1 cellular context compared by ENCODE assay signal in the genomic region with DNA sequence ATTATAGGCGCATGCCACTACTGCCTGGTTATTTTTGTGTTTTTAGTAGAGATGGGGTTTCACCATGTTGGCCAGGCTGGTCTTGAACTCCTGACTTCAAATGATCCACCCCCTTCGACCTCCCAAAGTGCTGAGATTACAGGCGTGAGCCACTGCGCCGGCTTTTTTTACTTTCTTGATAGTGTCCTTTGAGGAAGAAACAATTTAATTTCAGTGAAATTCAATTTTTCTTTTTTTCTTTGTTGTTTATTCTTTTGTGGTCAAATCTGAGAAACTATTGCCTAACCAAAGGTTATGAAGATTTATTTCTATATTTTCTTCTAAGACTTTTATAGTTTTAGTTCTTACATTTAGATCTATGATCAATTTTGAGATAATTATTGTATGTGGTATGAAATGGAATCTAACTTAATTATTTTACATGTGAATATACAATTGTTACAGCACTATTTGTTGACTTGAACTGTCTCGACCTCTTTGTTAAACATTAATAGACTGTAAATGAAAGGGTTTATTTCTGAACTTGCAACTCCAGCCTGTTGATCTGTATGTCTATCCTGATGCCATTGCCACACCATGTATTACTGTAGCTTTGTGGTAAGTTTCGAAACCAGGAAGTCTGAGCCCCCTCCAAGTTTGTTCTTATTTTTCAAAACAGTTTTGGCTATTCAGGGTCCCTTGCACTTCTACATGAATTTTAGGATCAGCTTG.
TF ChIP-seq lines count a peak whose summit lies in the region.

No MANE protein-coding gene starts in this region.

TF ChIP-seq in HepG2, 621 proteins besides CTCF, POLR2A, EP300 and RAD21 (continued from another document and continues in another):
- TF ChIP-seq ZSCAN31 (CRISPR knock-in tag; IDR thresholded peaks at IDR 0.05; ENCODE audit: low read depth) (no peak), ZNF792 (CRISPR knock-in tag; IDR thresholded peaks at IDR 0.05) (no peak), ZNF136 (CRISPR knock-in tag; IDR thresholded peaks at IDR 0.05; ENCODE audit: low read depth) (no peak; the same call in 1 of the 2 replicates), ZBTB38 (CRISPR knock-in tag; IDR thresholded peaks at IDR 0.05) (no peak), IRF2 (CRISPR knock-in tag; IDR thresholded peaks at IDR 0.05) (0 out of 2 replicates have a peak, but pooled peaks have one; percentile 46), KLF11 (CRISPR knock-in tag; IDR thresholded peaks at IDR 0.05) (0 out of 2 replicates have a peak, but pooled peaks have one; percentile 42), RXRB (CRISPR knock-in tag; IDR thresholded peaks at IDR 0.05; ENCODE audit: borderline replicate concordance) (peak; percentile 81), ZNF441 (CRISPR knock-in tag; IDR thresholded peaks at IDR 0.05; ENCODE audit: borderline replicate concordance) (no peak), NAIF1 (CRISPR knock-in tag; IDR thresholded peaks at IDR 0.05; ENCODE audit: borderline replicate concordance) (no peak), ZSCAN20 (CRISPR knock-in tag; IDR thresholded peaks at IDR 0.05; ENCODE audit: borderline replicate concordance) (no peak), HOXA9 (CRISPR knock-in tag; IDR thresholded peaks at IDR 0.05; ENCODE audit: borderline replicate concordance) (no peak), TCF7 (IDR thresholded peaks at IDR 0.05; ENCODE audit: low read depth) (no peak), PPARG (CRISPR knock-in tag; conservative IDR thresholded peaks at IDR 0.05) (peak; percentile 49; the same call in 1 of the 2 replicates), JDP2 (CRISPR knock-in tag; IDR thresholded peaks at IDR 0.05; ENCODE audit: borderline replicate concordance) (no peak), FOXJ3 (CRISPR knock-in tag; IDR thresholded peaks at IDR 0.05; ENCODE audit: borderline replicate concordance) (peak; percentile 83; the same call in 1 of the 2 replicates), ZNF264 (CRISPR knock-in tag; IDR thresholded peaks at IDR 0.05) (0 out of 2 replicates have a peak, but pooled peaks have one; percentile 43), ZMYM3 (CRISPR knock-in tag; IDR thresholded peaks at IDR 0.05) (no peak), ZNF883 (CRISPR knock-in tag; IDR thresholded peaks at IDR 0.05; ENCODE audit: not compliant biosample characterization) (no peak), ZFAT (CRISPR knock-in tag; conservative IDR thresholded peaks at IDR 0.05) (no peak), ZNF670 (CRISPR knock-in tag; IDR thresholded peaks at IDR 0.05; ENCODE audit: borderline replicate concordance) (no peak), ZNF607 (CRISPR knock-in tag; IDR thresholded peaks at IDR 0.05; ENCODE audit: borderline replicate concordance) (no peak), TOPORS (CRISPR knock-in tag; IDR thresholded peaks at IDR 0.05) (no peak), GABPB1 (CRISPR knock-in tag; IDR thresholded peaks at IDR 0.05) (0 out of 2 replicates have a peak, but pooled peaks have one; percentile 18), MEIS1 (CRISPR knock-in tag; IDR thresholded peaks at IDR 0.05; ENCODE audit: borderline replicate concordance) (no peak), ZFP37 (CRISPR knock-in tag; IDR thresholded peaks at IDR 0.05; ENCODE audit: borderline replicate concordance) (no peak), ZBTB7B (CRISPR knock-in tag; IDR thresholded peaks at IDR 0.05) (peak; percentile 66; the same call in 1 of the 2 replicates), YEATS2 (CRISPR knock-in tag; IDR thresholded peaks at IDR 0.05; ENCODE audit: borderline replicate concordance) (no peak), ZNF331 (CRISPR knock-in tag; IDR thresholded peaks at IDR 0.05) (peak; percentile 74; the same call in 1 of the 2 replicates), ZBTB7A (CRISPR knock-in tag; IDR thresholded peaks at IDR 0.05) (no peak), RAD51 (IDR thresholded peaks at IDR 0.05; ENCODE audit: borderline replicate concordance) (no peak), SAFB2 (CRISPR knock-in tag; IDR thresholded peaks at IDR 0.05; ENCODE audit: borderline replicate concordance, low read depth) (no peak), FLYWCH1 (CRISPR knock-in tag; IDR thresholded peaks at IDR 0.05) (no peak), ZNF891 (CRISPR knock-in tag; IDR thresholded peaks at IDR 0.05) (no peak), ZNF709 (CRISPR knock-in tag; IDR thresholded peaks at IDR 0.05) (no peak), PHB2 (IDR thresholded peaks at IDR 0.05; ENCODE audit: partially characterized antibody) (no peak), LCORL (IDR thresholded peaks at IDR 0.05) (no peak), LCORL (CRISPR knock-in tag; IDR thresholded peaks at IDR 0.05) (peak; percentile 49; the same call in 1 of the 2 replicates), CREB1 (IDR thresholded peaks at IDR 0.05) (no peak), CREB1 (CRISPR knock-in tag; IDR thresholded peaks at IDR 0.05) (no peak), NR2F2 (IDR thresholded peaks at IDR 0.05; ENCODE audit: borderline replicate concordance, low read depth) (peak; percentile 72), KLF9 (CRISPR knock-in tag; IDR thresholded peaks at IDR 0.05; ENCODE audit: low read depth) (no peak), TEAD3 (CRISPR knock-in tag; optimal IDR thresholded peaks at IDR 0.05; ENCODE audit: borderline replicate concordance) (peak; percentile 36), ZNF20 (CRISPR knock-in tag; IDR thresholded peaks at IDR 0.05) (no peak), MEIS2 (CRISPR knock-in tag; IDR thresholded peaks at IDR 0.05) (no peak), EZH2 (conservative IDR thresholded peaks at IDR 0.05; ENCODE audit: low read depth, low read length) (no peak), NCOA1 (CRISPR knock-in tag; IDR thresholded peaks at IDR 0.05) (no peak), IKZF1 (IDR thresholded peaks at IDR 0.05) (no peak), ZZZ3 (CRISPR knock-in tag; IDR thresholded peaks at IDR 0.05; ENCODE audit: borderline replicate concordance) (no peak), ZNF619 (CRISPR knock-in tag; IDR thresholded peaks at IDR 0.05) (no peak), ZNF790 (CRISPR knock-in tag; IDR thresholded peaks at IDR 0.05; ENCODE audit: borderline replicate concordance) (no peak), NFKBIZ (CRISPR knock-in tag; IDR thresholded peaks at IDR 0.05) (no peak), HMGA1 (CRISPR knock-in tag; conservative IDR thresholded peaks at IDR 0.05) (no peak), ZNF256 (CRISPR knock-in tag; conservative IDR thresholded peaks at IDR 0.05) (no peak)
- TF ChIP-seq, protein P1, sequence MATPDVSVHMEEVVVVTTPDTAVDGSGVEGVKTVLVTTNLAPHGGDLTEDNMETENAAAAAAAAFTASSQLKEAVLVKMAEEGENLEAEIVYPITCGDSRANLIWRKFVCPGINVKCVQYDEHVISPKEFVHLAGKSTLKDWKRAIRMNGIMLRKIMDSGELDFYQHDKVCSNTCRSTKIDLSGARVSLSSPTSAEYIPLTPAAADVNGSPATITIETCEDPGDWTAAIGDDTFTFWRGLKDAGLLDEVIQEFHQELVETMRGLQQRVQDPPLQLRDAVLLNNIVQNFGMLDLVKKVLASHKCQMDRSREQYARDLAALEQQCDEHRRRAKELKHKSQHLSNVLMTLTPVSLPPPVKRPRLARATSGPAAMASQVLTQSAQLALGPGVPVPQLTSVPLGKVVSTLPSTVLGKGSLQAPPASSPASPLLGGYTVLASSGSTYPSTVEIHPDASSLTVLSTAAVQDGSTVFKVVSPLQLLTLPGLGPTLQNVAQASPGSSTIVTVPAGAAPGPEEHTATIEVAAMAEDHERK (CRISPR knock-in tag; IDR thresholded peaks at IDR 0.05; ENCODE audit: low read depth) = no peak
- TF ChIP-seq, protein P2, sequence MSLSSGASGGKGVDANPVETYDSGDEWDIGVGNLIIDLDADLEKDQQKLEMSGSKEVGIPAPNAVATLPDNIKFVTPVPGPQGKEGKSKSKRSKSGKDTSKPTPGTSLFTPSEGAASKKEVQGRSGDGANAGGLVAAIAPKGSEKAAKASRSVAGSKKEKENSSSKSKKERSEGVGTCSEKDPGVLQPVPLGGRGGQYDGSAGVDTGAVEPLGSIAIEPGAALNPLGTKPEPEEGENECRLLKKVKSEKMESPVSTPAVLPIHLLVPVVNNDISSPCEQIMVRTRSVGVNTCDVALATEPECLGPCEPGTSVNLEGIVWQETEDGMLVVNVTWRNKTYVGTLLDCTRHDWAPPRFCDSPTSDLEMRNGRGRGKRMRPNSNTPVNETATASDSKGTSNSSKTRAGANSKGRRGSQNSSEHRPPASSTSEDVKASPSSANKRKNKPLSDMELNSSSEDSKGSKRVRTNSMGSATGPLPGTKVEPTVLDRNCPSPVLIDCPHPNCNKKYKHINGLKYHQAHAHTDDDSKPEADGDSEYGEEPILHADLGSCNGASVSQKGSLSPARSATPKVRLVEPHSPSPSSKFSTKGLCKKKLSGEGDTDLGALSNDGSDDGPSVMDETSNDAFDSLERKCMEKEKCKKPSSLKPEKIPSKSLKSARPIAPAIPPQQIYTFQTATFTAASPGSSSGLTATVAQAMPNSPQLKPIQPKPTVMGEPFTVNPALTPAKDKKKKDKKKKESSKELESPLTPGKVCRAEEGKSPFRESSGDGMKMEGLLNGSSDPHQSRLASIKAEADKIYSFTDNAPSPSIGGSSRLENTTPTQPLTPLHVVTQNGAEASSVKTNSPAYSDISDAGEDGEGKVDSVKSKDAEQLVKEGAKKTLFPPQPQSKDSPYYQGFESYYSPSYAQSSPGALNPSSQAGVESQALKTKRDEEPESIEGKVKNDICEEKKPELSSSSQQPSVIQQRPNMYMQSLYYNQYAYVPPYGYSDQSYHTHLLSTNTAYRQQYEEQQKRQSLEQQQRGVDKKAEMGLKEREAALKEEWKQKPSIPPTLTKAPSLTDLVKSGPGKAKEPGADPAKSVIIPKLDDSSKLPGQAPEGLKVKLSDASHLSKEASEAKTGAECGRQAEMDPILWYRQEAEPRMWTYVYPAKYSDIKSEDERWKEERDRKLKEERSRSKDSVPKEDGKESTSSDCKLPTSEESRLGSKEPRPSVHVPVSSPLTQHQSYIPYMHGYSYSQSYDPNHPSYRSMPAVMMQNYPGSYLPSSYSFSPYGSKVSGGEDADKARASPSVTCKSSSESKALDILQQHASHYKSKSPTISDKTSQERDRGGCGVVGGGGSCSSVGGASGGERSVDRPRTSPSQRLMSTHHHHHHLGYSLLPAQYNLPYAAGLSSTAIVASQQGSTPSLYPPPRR (CRISPR knock-in tag; IDR thresholded peaks at IDR 0.05; ENCODE audit: borderline replicate concordance) = peak; percentile 48; the same call in 1 of the 2 replicates
- TF ChIP-seq, protein P3, sequence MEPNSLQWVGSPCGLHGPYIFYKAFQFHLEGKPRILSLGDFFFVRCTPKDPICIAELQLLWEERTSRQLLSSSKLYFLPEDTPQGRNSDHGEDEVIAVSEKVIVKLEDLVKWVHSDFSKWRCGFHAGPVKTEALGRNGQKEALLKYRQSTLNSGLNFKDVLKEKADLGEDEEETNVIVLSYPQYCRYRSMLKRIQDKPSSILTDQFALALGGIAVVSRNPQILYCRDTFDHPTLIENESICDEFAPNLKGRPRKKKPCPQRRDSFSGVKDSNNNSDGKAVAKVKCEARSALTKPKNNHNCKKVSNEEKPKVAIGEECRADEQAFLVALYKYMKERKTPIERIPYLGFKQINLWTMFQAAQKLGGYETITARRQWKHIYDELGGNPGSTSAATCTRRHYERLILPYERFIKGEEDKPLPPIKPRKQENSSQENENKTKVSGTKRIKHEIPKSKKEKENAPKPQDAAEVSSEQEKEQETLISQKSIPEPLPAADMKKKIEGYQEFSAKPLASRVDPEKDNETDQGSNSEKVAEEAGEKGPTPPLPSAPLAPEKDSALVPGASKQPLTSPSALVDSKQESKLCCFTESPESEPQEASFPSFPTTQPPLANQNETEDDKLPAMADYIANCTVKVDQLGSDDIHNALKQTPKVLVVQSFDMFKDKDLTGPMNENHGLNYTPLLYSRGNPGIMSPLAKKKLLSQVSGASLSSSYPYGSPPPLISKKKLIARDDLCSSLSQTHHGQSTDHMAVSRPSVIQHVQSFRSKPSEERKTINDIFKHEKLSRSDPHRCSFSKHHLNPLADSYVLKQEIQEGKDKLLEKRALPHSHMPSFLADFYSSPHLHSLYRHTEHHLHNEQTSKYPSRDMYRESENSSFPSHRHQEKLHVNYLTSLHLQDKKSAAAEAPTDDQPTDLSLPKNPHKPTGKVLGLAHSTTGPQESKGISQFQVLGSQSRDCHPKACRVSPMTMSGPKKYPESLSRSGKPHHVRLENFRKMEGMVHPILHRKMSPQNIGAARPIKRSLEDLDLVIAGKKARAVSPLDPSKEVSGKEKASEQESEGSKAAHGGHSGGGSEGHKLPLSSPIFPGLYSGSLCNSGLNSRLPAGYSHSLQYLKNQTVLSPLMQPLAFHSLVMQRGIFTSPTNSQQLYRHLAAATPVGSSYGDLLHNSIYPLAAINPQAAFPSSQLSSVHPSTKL (CRISPR knock-in tag; IDR thresholded peaks at IDR 0.05) = peak; percentile 89
- TF ChIP-seq, protein P4, sequence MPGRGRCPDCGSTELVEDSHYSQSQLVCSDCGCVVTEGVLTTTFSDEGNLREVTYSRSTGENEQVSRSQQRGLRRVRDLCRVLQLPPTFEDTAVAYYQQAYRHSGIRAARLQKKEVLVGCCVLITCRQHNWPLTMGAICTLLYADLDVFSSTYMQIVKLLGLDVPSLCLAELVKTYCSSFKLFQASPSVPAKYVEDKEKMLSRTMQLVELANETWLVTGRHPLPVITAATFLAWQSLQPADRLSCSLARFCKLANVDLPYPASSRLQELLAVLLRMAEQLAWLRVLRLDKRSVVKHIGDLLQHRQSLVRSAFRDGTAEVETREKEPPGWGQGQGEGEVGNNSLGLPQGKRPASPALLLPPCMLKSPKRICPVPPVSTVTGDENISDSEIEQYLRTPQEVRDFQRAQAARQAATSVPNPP (CRISPR knock-in tag; IDR thresholded peaks at IDR 0.05) = no peak
- TF ChIP-seq, protein P5, sequence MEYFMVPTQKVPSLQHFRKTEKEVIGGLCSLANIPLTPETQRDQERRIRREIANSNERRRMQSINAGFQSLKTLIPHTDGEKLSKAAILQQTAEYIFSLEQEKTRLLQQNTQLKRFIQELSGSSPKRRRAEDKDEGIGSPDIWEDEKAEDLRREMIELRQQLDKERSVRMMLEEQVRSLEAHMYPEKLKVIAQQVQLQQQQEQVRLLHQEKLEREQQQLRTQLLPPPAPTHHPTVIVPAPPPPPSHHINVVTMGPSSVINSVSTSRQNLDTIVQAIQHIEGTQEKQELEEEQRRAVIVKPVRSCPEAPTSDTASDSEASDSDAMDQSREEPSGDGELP (IDR thresholded peaks at IDR 0.05; ENCODE audit: borderline replicate concordance, low read depth) = 0 out of 2 replicates have a peak, but pooled peaks have one; percentile 30
- TF ChIP-seq, protein P6, sequence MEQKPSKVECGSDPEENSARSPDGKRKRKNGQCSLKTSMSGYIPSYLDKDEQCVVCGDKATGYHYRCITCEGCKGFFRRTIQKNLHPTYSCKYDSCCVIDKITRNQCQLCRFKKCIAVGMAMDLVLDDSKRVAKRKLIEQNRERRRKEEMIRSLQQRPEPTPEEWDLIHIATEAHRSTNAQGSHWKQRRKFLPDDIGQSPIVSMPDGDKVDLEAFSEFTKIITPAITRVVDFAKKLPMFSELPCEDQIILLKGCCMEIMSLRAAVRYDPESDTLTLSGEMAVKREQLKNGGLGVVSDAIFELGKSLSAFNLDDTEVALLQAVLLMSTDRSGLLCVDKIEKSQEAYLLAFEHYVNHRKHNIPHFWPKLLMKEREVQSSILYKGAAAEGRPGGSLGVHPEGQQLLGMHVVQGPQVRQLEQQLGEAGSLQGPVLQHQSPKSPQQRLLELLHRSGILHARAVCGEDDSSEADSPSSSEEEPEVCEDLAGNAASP (CRISPR knock-in tag; IDR thresholded peaks at IDR 0.05; ENCODE audit: borderline replicate concordance) = peak; percentile 84; the same call in 1 of the 2 replicates
- TF ChIP-seq, protein P7, sequence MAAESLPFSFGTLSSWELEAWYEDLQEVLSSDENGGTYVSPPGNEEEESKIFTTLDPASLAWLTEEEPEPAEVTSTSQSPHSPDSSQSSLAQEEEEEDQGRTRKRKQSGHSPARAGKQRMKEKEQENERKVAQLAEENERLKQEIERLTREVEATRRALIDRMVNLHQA (CRISPR knock-in tag; IDR thresholded peaks at IDR 0.05) = no peak
